In the genomic region with DNA sequence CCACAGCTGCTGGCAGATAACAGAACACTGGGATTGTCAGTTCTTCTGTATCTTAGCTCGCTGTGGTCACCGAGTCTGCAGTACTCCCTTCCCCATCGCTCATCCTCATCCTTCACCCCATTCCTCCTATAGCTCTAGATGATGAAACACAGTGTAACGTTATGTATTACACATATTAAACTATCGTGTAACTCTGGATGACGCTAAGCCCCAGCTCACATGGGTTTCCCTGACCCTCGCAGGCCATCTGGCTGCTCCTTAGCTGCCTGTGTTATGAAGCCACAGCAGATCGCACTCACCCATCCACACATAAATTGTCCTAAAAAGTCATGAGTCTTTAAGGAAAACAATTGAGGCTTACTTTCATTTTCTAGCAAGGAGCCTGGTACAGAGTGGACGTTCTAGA, we compare ENCODE assay signal across 1 cellular context.
TF ChIP-seq lines count a peak whose summit lies in the region.

No MANE protein-coding gene starts in this region.

TF ChIP-seq in K562, 482 proteins besides CTCF, POLR2A, EP300 and RAD21 (continued from another document and continues in another):
- TF ChIP-seq TEAD1 (CRISPR knock-in tag; IDR thresholded peaks at IDR 0.05), result peak in 1 of 2 experiments; percentile 3; a peak in 1 of 4 replicates
- no peak for TF ChIP-seq CHD2 (IDR thresholded peaks at IDR 0.05; ENCODE audit: low read depth, low read length)
- TF ChIP-seq L3MBTL2 (IDR thresholded peaks at IDR 0.05), result peak; percentile 81
- no peak for TF ChIP-seq EHMT2 (IDR thresholded peaks at IDR 0.05)
- TF ChIP-seq ETV5 (CRISPR knock-in tag; IDR thresholded peaks at IDR 0.05; ENCODE audit: low read depth), result no peak
- 0 out of 2 replicates have a peak, but pooled peaks have one; percentile 34 for TF ChIP-seq TCFL5 (CRISPR knock-in tag; conservative IDR thresholded peaks at IDR 0.05)
- TF ChIP-seq ZEB2 (IDR thresholded peaks at IDR 0.05), result no peak
- TF ChIP-seq POLR2H (tag; IDR thresholded peaks at IDR 0.05; ENCODE audit: low read depth), result peak; percentile 74
- peak; percentile 73; the same call in 1 of the 2 replicates for TF ChIP-seq CTBP1 (IDR thresholded peaks at IDR 0.05; ENCODE audit: borderline replicate concordance)
- TF ChIP-seq, protein P1, sequence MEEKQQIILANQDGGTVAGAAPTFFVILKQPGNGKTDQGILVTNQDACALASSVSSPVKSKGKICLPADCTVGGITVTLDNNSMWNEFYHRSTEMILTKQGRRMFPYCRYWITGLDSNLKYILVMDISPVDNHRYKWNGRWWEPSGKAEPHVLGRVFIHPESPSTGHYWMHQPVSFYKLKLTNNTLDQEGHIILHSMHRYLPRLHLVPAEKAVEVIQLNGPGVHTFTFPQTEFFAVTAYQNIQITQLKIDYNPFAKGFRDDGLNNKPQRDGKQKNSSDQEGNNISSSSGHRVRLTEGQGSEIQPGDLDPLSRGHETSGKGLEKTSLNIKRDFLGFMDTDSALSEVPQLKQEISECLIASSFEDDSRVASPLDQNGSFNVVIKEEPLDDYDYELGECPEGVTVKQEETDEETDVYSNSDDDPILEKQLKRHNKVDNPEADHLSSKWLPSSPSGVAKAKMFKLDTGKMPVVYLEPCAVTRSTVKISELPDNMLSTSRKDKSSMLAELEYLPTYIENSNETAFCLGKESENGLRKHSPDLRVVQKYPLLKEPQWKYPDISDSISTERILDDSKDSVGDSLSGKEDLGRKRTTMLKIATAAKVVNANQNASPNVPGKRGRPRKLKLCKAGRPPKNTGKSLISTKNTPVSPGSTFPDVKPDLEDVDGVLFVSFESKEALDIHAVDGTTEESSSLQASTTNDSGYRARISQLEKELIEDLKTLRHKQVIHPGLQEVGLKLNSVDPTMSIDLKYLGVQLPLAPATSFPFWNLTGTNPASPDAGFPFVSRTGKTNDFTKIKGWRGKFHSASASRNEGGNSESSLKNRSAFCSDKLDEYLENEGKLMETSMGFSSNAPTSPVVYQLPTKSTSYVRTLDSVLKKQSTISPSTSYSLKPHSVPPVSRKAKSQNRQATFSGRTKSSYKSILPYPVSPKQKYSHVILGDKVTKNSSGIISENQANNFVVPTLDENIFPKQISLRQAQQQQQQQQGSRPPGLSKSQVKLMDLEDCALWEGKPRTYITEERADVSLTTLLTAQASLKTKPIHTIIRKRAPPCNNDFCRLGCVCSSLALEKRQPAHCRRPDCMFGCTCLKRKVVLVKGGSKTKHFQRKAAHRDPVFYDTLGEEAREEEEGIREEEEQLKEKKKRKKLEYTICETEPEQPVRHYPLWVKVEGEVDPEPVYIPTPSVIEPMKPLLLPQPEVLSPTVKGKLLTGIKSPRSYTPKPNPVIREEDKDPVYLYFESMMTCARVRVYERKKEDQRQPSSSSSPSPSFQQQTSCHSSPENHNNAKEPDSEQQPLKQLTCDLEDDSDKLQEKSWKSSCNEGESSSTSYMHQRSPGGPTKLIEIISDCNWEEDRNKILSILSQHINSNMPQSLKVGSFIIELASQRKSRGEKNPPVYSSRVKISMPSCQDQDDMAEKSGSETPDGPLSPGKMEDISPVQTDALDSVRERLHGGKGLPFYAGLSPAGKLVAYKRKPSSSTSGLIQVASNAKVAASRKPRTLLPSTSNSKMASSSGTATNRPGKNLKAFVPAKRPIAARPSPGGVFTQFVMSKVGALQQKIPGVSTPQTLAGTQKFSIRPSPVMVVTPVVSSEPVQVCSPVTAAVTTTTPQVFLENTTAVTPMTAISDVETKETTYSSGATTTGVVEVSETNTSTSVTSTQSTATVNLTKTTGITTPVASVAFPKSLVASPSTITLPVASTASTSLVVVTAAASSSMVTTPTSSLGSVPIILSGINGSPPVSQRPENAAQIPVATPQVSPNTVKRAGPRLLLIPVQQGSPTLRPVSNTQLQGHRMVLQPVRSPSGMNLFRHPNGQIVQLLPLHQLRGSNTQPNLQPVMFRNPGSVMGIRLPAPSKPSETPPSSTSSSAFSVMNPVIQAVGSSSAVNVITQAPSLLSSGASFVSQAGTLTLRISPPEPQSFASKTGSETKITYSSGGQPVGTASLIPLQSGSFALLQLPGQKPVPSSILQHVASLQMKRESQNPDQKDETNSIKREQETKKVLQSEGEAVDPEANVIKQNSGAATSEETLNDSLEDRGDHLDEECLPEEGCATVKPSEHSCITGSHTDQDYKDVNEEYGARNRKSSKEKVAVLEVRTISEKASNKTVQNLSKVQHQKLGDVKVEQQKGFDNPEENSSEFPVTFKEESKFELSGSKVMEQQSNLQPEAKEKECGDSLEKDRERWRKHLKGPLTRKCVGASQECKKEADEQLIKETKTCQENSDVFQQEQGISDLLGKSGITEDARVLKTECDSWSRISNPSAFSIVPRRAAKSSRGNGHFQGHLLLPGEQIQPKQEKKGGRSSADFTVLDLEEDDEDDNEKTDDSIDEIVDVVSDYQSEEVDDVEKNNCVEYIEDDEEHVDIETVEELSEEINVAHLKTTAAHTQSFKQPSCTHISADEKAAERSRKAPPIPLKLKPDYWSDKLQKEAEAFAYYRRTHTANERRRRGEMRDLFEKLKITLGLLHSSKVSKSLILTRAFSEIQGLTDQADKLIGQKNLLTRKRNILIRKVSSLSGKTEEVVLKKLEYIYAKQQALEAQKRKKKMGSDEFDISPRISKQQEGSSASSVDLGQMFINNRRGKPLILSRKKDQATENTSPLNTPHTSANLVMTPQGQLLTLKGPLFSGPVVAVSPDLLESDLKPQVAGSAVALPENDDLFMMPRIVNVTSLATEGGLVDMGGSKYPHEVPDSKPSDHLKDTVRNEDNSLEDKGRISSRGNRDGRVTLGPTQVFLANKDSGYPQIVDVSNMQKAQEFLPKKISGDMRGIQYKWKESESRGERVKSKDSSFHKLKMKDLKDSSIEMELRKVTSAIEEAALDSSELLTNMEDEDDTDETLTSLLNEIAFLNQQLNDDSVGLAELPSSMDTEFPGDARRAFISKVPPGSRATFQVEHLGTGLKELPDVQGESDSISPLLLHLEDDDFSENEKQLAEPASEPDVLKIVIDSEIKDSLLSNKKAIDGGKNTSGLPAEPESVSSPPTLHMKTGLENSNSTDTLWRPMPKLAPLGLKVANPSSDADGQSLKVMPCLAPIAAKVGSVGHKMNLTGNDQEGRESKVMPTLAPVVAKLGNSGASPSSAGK (IDR thresholded peaks at IDR 0.05), result peak; percentile 32; the same call in 1 of the 2 replicates
- TF ChIP-seq, protein P2, sequence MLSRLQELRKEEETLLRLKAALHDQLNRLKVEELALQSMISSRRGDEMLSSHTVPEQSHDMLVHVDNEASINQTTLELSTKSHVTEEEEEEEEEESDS (CRISPR knock-in tag; IDR thresholded peaks at IDR 0.05), result no peak
- no peak for TF ChIP-seq CEBPG (CRISPR knock-in tag; IDR thresholded peaks at IDR 0.05)
- TF ChIP-seq CEBPG (tag; conservative IDR thresholded peaks at IDR 0.05 in 1 of 2, IDR thresholded peaks at IDR 0.05 in 1 of 2), result peak; percentile 69 to 96
- 0 out of 2 replicates have a peak, but pooled peaks have one; percentile 27 for TF ChIP-seq PKNOX1 (IDR thresholded peaks at IDR 0.05)
- TF ChIP-seq PBX2 (CRISPR knock-in tag; IDR thresholded peaks at IDR 0.05; ENCODE audit: low read depth), result no peak
- TF ChIP-seq PBX2 (tag; conservative IDR thresholded peaks at IDR 0.05; ENCODE audit: low read depth), result 0 out of 2 replicates have a peak, but pooled peaks have one; percentile 13
- no peak for TF ChIP-seq TAF9B (IDR thresholded peaks at IDR 0.05; ENCODE audit: partially characterized antibody)
- TF ChIP-seq, protein P3, sequence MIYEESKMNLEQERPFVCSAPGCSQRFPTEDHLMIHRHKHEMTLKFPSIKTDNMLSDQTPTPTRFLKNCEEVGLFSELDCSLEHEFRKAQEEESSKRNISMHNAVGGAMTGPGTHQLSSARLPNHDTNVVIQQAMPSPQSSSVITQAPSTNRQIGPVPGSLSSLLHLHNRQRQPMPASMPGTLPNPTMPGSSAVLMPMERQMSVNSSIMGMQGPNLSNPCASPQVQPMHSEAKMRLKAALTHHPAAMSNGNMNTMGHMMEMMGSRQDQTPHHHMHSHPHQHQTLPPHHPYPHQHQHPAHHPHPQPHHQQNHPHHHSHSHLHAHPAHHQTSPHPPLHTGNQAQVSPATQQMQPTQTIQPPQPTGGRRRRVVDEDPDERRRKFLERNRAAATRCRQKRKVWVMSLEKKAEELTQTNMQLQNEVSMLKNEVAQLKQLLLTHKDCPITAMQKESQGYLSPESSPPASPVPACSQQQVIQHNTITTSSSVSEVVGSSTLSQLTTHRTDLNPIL (CRISPR knock-in tag; IDR thresholded peaks at IDR 0.05), result 0 out of 2 replicates have a peak, but pooled peaks have one; percentile 40
- 0 out of 2 replicates have a peak, but pooled peaks have one; percentile 8 for TF ChIP-seq OTX1 (CRISPR knock-in tag; IDR thresholded peaks at IDR 0.05)
- TF ChIP-seq SMAD4 (CRISPR knock-in tag; conservative IDR thresholded peaks at IDR 0.05), result 0 out of 2 replicates have a peak, but pooled peaks have one; percentile 21
- peak; percentile 64; the same call in 1 of the 2 replicates for TF ChIP-seq JUND (IDR thresholded peaks at IDR 0.05; ENCODE audit: borderline replicate concordance, low read depth, low read length)
- no peak for TF ChIP-seq JUND (tag; IDR thresholded peaks at IDR 0.05; ENCODE audit: borderline replicate concordance, low read depth, low read length)
- TF ChIP-seq THAP7 (CRISPR knock-in tag; IDR thresholded peaks at IDR 0.05), result no peak
- peak; percentile 20; the same call in 1 of the 2 replicates for TF ChIP-seq ZNF79 (CRISPR knock-in tag; IDR thresholded peaks at IDR 0.05; ENCODE audit: low read depth)
- TF ChIP-seq NR2C1 (IDR thresholded peaks at IDR 0.05), result no peak
- TF ChIP-seq NR2C1 (tag; IDR thresholded peaks at IDR 0.05), result 0 out of 2 replicates have a peak, but pooled peaks have one; percentile 12
- TF ChIP-seq ZNF165 (CRISPR knock-in tag; IDR thresholded peaks at IDR 0.05; ENCODE audit: borderline replicate concordance), result peak; percentile 15; the same call in 1 of the 2 replicates
- peak; percentile 71; the same call in 1 of the 2 replicates for TF ChIP-seq ZSCAN32 (CRISPR knock-in tag; IDR thresholded peaks at IDR 0.05)
- TF ChIP-seq MAFG (tag; conservative IDR thresholded peaks at IDR 0.05), result no peak
- peak; percentile 95 for TF ChIP-seq ATF4 (CRISPR knock-in tag; IDR thresholded peaks at IDR 0.05)
- no peak for TF ChIP-seq CBFB (CRISPR knock-in tag; IDR thresholded peaks at IDR 0.05)
- no peak for TF ChIP-seq ARID2 (IDR thresholded peaks at IDR 0.05)
- no peak for TF ChIP-seq CBX2 (IDR thresholded peaks at IDR 0.05; ENCODE audit: insufficient read depth, low read length, poor library complexity, severe bottlenecking)
- TF ChIP-seq MXI1 (IDR thresholded peaks at IDR 0.05; ENCODE audit: low read depth, low read length), result no peak
- peak; percentile 73 for TF ChIP-seq ATF7 (IDR thresholded peaks at IDR 0.05)
- peak; percentile 93 for TF ChIP-seq ZNF175 (CRISPR knock-in tag; IDR thresholded peaks at IDR 0.05; ENCODE audit: low read depth)
- no peak for TF ChIP-seq ZBTB1 (CRISPR knock-in tag; IDR thresholded peaks at IDR 0.05; ENCODE audit: borderline replicate concordance, low read depth)
- TF ChIP-seq, protein P4, sequence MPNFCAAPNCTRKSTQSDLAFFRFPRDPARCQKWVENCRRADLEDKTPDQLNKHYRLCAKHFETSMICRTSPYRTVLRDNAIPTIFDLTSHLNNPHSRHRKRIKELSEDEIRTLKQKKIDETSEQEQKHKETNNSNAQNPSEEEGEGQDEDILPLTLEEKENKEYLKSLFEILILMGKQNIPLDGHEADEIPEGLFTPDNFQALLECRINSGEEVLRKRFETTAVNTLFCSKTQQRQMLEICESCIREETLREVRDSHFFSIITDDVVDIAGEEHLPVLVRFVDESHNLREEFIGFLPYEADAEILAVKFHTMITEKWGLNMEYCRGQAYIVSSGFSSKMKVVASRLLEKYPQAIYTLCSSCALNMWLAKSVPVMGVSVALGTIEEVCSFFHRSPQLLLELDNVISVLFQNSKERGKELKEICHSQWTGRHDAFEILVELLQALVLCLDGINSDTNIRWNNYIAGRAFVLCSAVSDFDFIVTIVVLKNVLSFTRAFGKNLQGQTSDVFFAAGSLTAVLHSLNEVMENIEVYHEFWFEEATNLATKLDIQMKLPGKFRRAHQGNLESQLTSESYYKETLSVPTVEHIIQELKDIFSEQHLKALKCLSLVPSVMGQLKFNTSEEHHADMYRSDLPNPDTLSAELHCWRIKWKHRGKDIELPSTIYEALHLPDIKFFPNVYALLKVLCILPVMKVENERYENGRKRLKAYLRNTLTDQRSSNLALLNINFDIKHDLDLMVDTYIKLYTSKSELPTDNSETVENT (CRISPR knock-in tag; IDR thresholded peaks at IDR 0.05), result no peak
- TF ChIP-seq SMARCE1 (IDR thresholded peaks at IDR 0.05), result no peak
- peak; percentile 42; the same call in 1 of the 2 replicates for TF ChIP-seq ZKSCAN8 (CRISPR knock-in tag; IDR thresholded peaks at IDR 0.05)
